14 cellular contexts compared by ENCODE assay signal in the genomic region with DNA sequence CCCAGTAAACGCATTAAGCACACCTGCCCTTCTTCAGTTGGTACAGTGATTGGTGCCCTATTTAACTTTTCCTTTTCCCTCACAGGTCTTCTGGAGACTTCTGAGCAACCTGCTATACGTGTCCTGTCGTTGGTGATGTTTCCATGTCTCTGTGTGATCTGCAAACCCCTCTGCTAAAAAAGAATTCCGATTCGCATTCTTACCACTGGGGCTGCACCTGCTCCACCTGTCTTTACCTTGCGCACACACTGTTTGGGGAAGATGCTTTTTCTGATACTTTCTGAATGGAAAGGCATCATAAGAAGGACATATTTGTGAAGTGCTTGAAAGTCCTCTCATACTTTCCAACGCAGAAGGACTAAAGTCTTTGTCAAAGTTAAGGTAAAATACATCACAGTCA.
"Had no signal": no experiment of that assay in that cellular context is flagged by ENCODE, and none has a peak within 500 bp of the region (broad histone marks: within the 10 kb centered on the region; RNA-seq: fewer than 3 reads in every experiment).

No MANE protein-coding gene starts in this region.

- FAIRE-seq: small intestine, urothelium cell line had no signal

- H3K27me3 ChIP-seq: body of pancreas, gastrocnemius medialis, neutrophil had no signal

- H3K4me1 ChIP-seq: body of pancreas, gastrocnemius medialis had no signal

- H3K4me1 Mint-ChIP-seq: activated B cell treated with CpG ODN at 0.5 μM for 24 hours had no signal

- H3K36me3 ChIP-seq: gastrocnemius medialis, neutrophil had no signal

- H3K27me3 Mint-ChIP-seq: activated B cell treated with CpG ODN at 0.5 μM for 24 hours; activated CD4-positive, alpha-beta T cell treated with anti-CD3 and anti-CD28 coated beads, Interleukin-2, amount 10 ng/mL, durations not matched to agents 24 days and 14 days had no signal

- H3K36me3 Mint-ChIP-seq: activated naive CD4-positive, alpha-beta T cell treated with anti-CD3 and anti-CD28 coated beads, Interleukin-2, amount 50 U/mL, for 24 hours had no signal

- ATAC-seq: body of pancreas, gastrocnemius medialis had no signal

- H3K9me3 ChIP-seq: body of pancreas, gastrocnemius medialis, neutrophil had no signal

- H3K4me3 ChIP-seq: body of pancreas, gastrocnemius medialis had no signal

- H3K9me3 Mint-ChIP-seq: activated B cell treated with CpG ODN at 0.5 μM for 24 hours; activated CD4-positive, alpha-beta T cell treated with anti-CD3 and anti-CD28 coated beads, Interleukin-2, amount 10 ng/mL, durations not matched to agents 24 days and 14 days; activated naive CD4-positive, alpha-beta T cell treated with anti-CD3 and anti-CD28 coated beads, Interleukin-2, amount 50 U/mL, for 24 hours; activated T-helper 2 cell treated with anti-CD3 and anti-CD28 coated beads, Interferon-gamma antibody, Interleukin-2, Interleukin-4, amounts not matched to agents 10 μg/mL and 5 μg/mL and 100 μg/mL, durations not matched to agents 14 hours and 24 hours and 36 hours had no signal

- H3K4me3 Mint-ChIP-seq: activated B cell treated with CpG ODN at 0.5 μM for 24 hours; activated CD4-positive, alpha-beta T cell treated with anti-CD3 and anti-CD28 coated beads, Interleukin-2, amount 10 ng/mL, durations not matched to agents 24 days and 14 days; activated naive CD4-positive, alpha-beta T cell treated with anti-CD3 and anti-CD28 coated beads, Interleukin-2, amount 50 U/mL, for 24 hours had no signal

- H3K27ac Mint-ChIP-seq: activated B cell treated with CpG ODN at 0.5 μM for 24 hours; activated CD4-positive, alpha-beta T cell treated with anti-CD3 and anti-CD28 coated beads, Interleukin-2, amount 10 ng/mL, durations not matched to agents 24 days and 14 days; activated naive CD4-positive, alpha-beta T cell treated with anti-CD3 and anti-CD28 coated beads, Interleukin-2, amount 50 U/mL, for 24 hours; activated T-helper 2 cell treated with anti-CD3 and anti-CD28 coated beads, Interferon-gamma antibody, Interleukin-2, Interleukin-4, amounts not matched to agents 10 μg/mL and 5 μg/mL and 100 μg/mL, durations not matched to agents 14 hours and 24 hours and 36 hours had no signal

- DNase-seq: activated B cell treated with CpG ODN at 0.5 μM for 24 hours; activated CD4-positive, alpha-beta T cell treated with anti-CD3 and anti-CD28 coated beads, Interleukin-2, amount 10 ng/mL, durations not matched to agents 24 days and 14 days; amniotic stem cell; body of pancreas; central memory CD4-positive, alpha-beta T cell; cortex of kidney; effector CD8-positive, alpha-beta T cell; gastrocnemius medialis; small intestine; T-helper 9 cell had no signal

- H3K27ac ChIP-seq: body of pancreas, gastrocnemius medialis, neutrophil had no signal
